ENCODE assay signal across 1 cellular context in genomic region chr7:17056491-17057142, GRCh38.
TF ChIP-seq lines count a peak whose summit lies in the region.

No MANE protein-coding gene starts in this region.

TF ChIP-seq in IMR-90, 13 proteins besides CTCF, POLR2A, EP300 and RAD21:
- TF ChIP-seq BHLHE40 (IDR thresholded peaks at IDR 0.05; ENCODE audit: low read depth, low read length) (no peak), CEBPB (IDR thresholded peaks at IDR 0.05; ENCODE audit: low read depth, low read length) (peak; percentile 18; the same call in 1 of the 2 replicates), MAFK (IDR thresholded peaks at IDR 0.05; ENCODE audit: low read depth, low read length) (no peak)
